Comparison of ENCODE assay signal across 1 cellular context in the genomic region with DNA sequence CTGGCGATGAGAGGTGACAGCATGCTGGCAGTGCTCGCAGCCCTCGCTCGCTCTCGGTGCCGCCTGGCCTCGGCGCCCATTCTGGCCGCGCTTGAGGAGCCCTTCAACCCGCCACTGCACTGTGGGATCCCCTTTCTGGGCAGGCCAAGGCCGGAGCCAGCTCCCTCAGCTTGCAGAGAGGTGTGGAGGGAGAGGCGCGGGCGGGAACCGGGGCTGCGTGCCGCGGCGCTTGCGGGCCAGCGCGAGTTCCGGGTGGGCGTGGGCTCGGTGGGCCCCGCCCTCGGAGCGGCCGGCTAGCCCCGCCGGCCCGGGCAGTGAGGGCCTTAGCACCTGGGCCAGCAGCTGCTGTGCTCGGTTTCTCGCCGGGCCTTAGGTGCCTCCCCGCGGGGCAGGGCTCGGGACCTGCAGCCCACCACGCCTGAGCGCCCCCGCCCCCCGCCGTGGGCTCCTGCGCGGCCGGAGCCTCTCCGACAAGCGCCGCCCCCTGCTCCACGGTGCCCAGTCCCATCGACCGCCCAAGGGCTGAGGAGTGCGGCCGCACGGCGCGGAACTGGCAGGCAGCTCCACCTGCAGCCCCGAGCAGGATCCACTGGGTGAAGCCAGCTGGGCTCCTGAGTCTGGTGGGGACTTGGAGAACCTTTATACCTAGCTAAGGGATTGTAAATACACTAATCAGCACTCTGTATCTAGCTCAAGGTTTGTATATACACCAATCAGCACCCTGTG.
TF ChIP-seq lines count a peak whose summit lies in the region.

No MANE protein-coding gene starts in this region.

TF ChIP-seq in K562, 482 proteins besides CTCF, POLR2A, EP300 and RAD21 (continued from another document):
- TF ChIP-seq, protein P1, sequence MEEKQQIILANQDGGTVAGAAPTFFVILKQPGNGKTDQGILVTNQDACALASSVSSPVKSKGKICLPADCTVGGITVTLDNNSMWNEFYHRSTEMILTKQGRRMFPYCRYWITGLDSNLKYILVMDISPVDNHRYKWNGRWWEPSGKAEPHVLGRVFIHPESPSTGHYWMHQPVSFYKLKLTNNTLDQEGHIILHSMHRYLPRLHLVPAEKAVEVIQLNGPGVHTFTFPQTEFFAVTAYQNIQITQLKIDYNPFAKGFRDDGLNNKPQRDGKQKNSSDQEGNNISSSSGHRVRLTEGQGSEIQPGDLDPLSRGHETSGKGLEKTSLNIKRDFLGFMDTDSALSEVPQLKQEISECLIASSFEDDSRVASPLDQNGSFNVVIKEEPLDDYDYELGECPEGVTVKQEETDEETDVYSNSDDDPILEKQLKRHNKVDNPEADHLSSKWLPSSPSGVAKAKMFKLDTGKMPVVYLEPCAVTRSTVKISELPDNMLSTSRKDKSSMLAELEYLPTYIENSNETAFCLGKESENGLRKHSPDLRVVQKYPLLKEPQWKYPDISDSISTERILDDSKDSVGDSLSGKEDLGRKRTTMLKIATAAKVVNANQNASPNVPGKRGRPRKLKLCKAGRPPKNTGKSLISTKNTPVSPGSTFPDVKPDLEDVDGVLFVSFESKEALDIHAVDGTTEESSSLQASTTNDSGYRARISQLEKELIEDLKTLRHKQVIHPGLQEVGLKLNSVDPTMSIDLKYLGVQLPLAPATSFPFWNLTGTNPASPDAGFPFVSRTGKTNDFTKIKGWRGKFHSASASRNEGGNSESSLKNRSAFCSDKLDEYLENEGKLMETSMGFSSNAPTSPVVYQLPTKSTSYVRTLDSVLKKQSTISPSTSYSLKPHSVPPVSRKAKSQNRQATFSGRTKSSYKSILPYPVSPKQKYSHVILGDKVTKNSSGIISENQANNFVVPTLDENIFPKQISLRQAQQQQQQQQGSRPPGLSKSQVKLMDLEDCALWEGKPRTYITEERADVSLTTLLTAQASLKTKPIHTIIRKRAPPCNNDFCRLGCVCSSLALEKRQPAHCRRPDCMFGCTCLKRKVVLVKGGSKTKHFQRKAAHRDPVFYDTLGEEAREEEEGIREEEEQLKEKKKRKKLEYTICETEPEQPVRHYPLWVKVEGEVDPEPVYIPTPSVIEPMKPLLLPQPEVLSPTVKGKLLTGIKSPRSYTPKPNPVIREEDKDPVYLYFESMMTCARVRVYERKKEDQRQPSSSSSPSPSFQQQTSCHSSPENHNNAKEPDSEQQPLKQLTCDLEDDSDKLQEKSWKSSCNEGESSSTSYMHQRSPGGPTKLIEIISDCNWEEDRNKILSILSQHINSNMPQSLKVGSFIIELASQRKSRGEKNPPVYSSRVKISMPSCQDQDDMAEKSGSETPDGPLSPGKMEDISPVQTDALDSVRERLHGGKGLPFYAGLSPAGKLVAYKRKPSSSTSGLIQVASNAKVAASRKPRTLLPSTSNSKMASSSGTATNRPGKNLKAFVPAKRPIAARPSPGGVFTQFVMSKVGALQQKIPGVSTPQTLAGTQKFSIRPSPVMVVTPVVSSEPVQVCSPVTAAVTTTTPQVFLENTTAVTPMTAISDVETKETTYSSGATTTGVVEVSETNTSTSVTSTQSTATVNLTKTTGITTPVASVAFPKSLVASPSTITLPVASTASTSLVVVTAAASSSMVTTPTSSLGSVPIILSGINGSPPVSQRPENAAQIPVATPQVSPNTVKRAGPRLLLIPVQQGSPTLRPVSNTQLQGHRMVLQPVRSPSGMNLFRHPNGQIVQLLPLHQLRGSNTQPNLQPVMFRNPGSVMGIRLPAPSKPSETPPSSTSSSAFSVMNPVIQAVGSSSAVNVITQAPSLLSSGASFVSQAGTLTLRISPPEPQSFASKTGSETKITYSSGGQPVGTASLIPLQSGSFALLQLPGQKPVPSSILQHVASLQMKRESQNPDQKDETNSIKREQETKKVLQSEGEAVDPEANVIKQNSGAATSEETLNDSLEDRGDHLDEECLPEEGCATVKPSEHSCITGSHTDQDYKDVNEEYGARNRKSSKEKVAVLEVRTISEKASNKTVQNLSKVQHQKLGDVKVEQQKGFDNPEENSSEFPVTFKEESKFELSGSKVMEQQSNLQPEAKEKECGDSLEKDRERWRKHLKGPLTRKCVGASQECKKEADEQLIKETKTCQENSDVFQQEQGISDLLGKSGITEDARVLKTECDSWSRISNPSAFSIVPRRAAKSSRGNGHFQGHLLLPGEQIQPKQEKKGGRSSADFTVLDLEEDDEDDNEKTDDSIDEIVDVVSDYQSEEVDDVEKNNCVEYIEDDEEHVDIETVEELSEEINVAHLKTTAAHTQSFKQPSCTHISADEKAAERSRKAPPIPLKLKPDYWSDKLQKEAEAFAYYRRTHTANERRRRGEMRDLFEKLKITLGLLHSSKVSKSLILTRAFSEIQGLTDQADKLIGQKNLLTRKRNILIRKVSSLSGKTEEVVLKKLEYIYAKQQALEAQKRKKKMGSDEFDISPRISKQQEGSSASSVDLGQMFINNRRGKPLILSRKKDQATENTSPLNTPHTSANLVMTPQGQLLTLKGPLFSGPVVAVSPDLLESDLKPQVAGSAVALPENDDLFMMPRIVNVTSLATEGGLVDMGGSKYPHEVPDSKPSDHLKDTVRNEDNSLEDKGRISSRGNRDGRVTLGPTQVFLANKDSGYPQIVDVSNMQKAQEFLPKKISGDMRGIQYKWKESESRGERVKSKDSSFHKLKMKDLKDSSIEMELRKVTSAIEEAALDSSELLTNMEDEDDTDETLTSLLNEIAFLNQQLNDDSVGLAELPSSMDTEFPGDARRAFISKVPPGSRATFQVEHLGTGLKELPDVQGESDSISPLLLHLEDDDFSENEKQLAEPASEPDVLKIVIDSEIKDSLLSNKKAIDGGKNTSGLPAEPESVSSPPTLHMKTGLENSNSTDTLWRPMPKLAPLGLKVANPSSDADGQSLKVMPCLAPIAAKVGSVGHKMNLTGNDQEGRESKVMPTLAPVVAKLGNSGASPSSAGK (IDR thresholded peaks at IDR 0.05): peak; percentile 65
- TF ChIP-seq, protein P2, sequence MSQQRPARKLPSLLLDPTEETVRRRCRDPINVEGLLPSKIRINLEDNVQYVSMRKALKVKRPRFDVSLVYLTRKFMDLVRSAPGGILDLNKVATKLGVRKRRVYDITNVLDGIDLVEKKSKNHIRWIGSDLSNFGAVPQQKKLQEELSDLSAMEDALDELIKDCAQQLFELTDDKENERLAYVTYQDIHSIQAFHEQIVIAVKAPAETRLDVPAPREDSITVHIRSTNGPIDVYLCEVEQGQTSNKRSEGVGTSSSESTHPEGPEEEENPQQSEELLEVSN (IDR thresholded peaks at IDR 0.05; ENCODE audit: borderline replicate concordance in 1 of 2, extremely low read depth in 1 of 2, insufficient read depth in 1 of 2, insufficient read length in 1 of 2, low read depth in 1 of 2, low read length in 1 of 2, poor library complexity in 1 of 2, severe bottlenecking in 1 of 2): peak; percentile 26 to 82
